ENCODE assay signal across 19 cellular contexts in the genomic region with DNA sequence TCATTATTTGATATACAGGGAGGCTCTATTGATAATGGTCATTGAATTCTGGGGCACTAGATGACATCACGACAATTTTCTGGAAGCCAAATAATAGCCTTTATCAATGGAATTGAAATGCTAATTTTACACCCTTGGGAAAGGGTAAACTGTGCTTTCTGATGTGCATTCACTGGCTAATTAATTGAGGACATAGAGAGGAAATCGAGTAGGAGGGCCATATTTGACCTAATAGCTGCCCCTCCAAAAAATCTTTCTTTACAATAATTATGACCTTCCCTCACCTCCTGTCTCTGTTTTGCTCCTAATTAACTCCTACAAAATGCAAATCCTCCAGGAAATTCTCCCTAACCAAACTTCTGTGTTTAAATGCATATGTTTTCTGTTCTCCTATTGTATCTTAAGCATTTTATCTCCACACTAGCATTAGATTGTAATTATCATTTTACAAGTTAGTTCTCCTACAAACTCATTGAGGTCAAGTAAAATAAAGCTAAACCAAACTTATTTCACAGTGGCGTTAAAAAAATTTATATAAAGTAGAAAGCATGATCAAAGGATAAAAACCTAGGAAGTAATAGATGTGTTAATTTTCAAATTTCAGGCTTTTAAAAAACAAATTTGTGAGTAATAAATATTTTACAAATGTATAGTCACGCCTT.
A peak's percentile ranks its signal among the peaks of the same experiment; 100 is the strongest.
DNase-seq lines count a peak whose midpoint lies in the region; ATAC-seq and TF ChIP-seq lines count a peak whose summit lies in the region.
"Had no signal": no experiment of that assay in that cellular context is flagged by ENCODE, and none has a peak within 500 bp of the region (broad histone marks: within the 10 kb centered on the region; RNA-seq: fewer than 3 reads in every experiment).

No MANE protein-coding gene starts in this region.

- TF ChIP-seq CTCF in GM23338 (conservative IDR thresholded peaks at IDR 0.05; ENCODE audit: low read depth in 2 of 2) (no peak), WTC11 (IDR thresholded peaks at IDR 0.05) (no peak), neural progenitor cell (IDR thresholded peaks at IDR 0.05) (no peak)

- H3K27me3 ChIP-seq in GM23338 (ENCODE audit: insufficient read depth), result no peaks in the 10 kb centered on the region
- no peaks in the 10 kb centered on the region for H3K27me3 ChIP-seq in iPS DF 6.9 (ENCODE audit: control insufficient read depth, insufficient read depth, low read length)
- H3K27me3 ChIP-seq in neural progenitor cell, result no peaks in the 10 kb centered on the region

- H4K20me1 ChIP-seq in GM23338 (replicated peaks; ENCODE audit: insufficient read depth) (no peaks in the 10 kb centered on the region), neural progenitor cell (ENCODE audit: low read depth) (no peaks in the 10 kb centered on the region)

- H3K9me3 ChIP-seq in iPS DF 6.9 (ENCODE audit: control insufficient read depth, insufficient read depth, low read length) (no peaks in the 10 kb centered on the region), neural progenitor cell (ENCODE audit: low read depth) (no peaks in the 10 kb centered on the region)
- H3K9me3 ChIP-seq: A549 had no signal

- no peak overlapping the region for H3K27ac ChIP-seq in GM23338 (ENCODE audit: low read depth)
- no peak overlapping the region for H3K27ac ChIP-seq in iPS DF 6.9 (ENCODE audit: low read length)
- H3K27ac ChIP-seq in neural progenitor cell, result no peak overlapping the region
- H3K27ac ChIP-seq: A549 had no signal

- H3K4me3 ChIP-seq in GM23338, result no peak overlapping the region
- H3K4me3 ChIP-seq in iPS DF 6.9 (ENCODE audit: low read length), result no peak overlapping the region
- no peak overlapping the region for H3K4me3 ChIP-seq in neural progenitor cell
- H3K4me3 ChIP-seq: A549 had no signal

- CTCF ChIA-PET in WTC11 (lab: Charles Lee), result no interaction called here

- H3F3A ChIP-seq in GM23338 (replicated peaks; ENCODE audit: low read depth) (no peaks in the 10 kb centered on the region), neural progenitor cell (ENCODE audit: low read depth) (no peaks in the 10 kb centered on the region)

- H3K4me1 ChIP-seq in GM23338 (ENCODE audit: insufficient read depth), result peaks cover 27% of the 10 kb centered on the region
- no peaks in the 10 kb centered on the region for H3K4me1 ChIP-seq in iPS DF 6.9 (ENCODE audit: control insufficient read depth, insufficient read depth, low read length)
- peaks cover 9% of the 10 kb centered on the region for H3K4me1 ChIP-seq in neural progenitor cell
- H3K4me1 ChIP-seq: A549 had no signal

- H3K79me2 ChIP-seq in GM23338 (replicated peaks; ENCODE audit: insufficient read depth) (no peaks in the 10 kb centered on the region), neural progenitor cell (ENCODE audit: low read depth) (no peaks in the 10 kb centered on the region)

- H3K36me3 ChIP-seq in GM23338 (ENCODE audit: insufficient read depth) (no peaks in the 10 kb centered on the region), iPS DF 6.9 (ENCODE audit: control insufficient read depth, insufficient read depth, low read length) (no peaks in the 10 kb centered on the region), neural progenitor cell (no peaks in the 10 kb centered on the region)

- peaks cover 2% of the 10 kb centered on the region; the same call in 1 of the 3 replicates for H3K9me3 Mint-ChIP-seq in GM23338
- H3K9me3 Mint-ChIP-seq in WTC11, result 0 out of 2 replicates have a peak, but pooled peaks cover 7% of the 10 kb centered on the region
- no peaks in the 10 kb centered on the region for H3K9me3 Mint-ChIP-seq in neural progenitor cell
- H3K9me3 Mint-ChIP-seq: H9 had no signal

- POLR2A ChIA-PET in WTC11 (lab: Charles Lee), result no interaction called here

- H3K36me3 Mint-ChIP-seq in GM23338 (ENCODE audit: low read depth) (no peaks in the 10 kb centered on the region), WTC11 (0 out of 2 replicates have a peak, but pooled peaks cover 2% of the 10 kb centered on the region), neural progenitor cell (no peaks in the 10 kb centered on the region)
- H3K36me3 Mint-ChIP-seq: CD4-positive, alpha-beta memory T cell had no signal

- H3K4me1 Mint-ChIP-seq in GM23338 (peaks cover 18% of the 10 kb centered on the region), WTC11 (peaks cover 23% of the 10 kb centered on the region), neural progenitor cell (no peaks in the 10 kb centered on the region)
- H3K4me1 Mint-ChIP-seq: CD4-positive, alpha-beta memory T cell had no signal

- peak; percentile 53 for DNase-seq in GM23338 (ENCODE audit: low spot score)
- no peak for DNase-seq in WTC11 (ENCODE audit: low spot score)
- DNase-seq in iPS DF 6.9 (ENCODE audit: low read depth, low spot score), result peak; percentile 33
- no peak for DNase-seq in neural progenitor cell (ENCODE audit: low spot score)
- DNase-seq in kidney tubule cell (ENCODE audit: low spot score), result no peak
- DNase-seq: 8988T; C1 segment of cervical spinal cord; Calu3; CD4-positive, alpha-beta memory T cell; COR-L47; DMS53; DMS79 treated with DMSO at 0.1 percent for 48 hours; GF-D8; GOT3; H9 had no signal

- no peak overlapping the region for H3K4me2 ChIP-seq in GM23338
- no peak overlapping the region for H3K4me2 ChIP-seq in neural progenitor cell
- H3K4me2 ChIP-seq: A549 had no signal

- no peak overlapping the region for H2AFZ ChIP-seq in GM23338
- H2AFZ ChIP-seq in neural progenitor cell (replicated peaks), result peak overlapping the region; percentile 50

- H3K27ac Mint-ChIP-seq in GM23338 (no peak overlapping the region), WTC11 (no peak overlapping the region), neural progenitor cell (no peak overlapping the region)
- H3K27ac Mint-ChIP-seq: CD4-positive, alpha-beta memory T cell; H9 had no signal

- ATAC-seq in GM23338 (peak; percentile 71), WTC11 (peak; percentile 73), HG02571 (IDR thresholded peaks at IDR 0.05; ENCODE audit: unreplicated experiment) (no peak), HG03439 (IDR thresholded peaks at IDR 0.05; ENCODE audit: unreplicated experiment) (no peak)
- ATAC-seq: A549, HCT116 had no signal

- no peaks in the 10 kb centered on the region for H3K9me2 ChIP-seq in GM23338 (ENCODE audit: insufficient read depth)

- H3K27me3 Mint-ChIP-seq in GM23338 (ENCODE audit: insufficient read depth, low read depth, poor library complexity) (peaks cover under 1% of the 10 kb centered on the region), WTC11 (ENCODE audit: low read depth) (no peaks in the 10 kb centered on the region), neural progenitor cell (ENCODE audit: insufficient read depth, low read depth) (no peaks in the 10 kb centered on the region)
- H3K27me3 Mint-ChIP-seq: CD4-positive, alpha-beta memory T cell had no signal

- WGBS in iPS DF 6.9 (ENCODE audit: insufficient coverage, insufficient read length), result no CpG with 5 or more reads among the region's 4 CpGs

- H3K4me3 Mint-ChIP-seq in GM23338, result no peak overlapping the region
- H3K4me3 Mint-ChIP-seq in WTC11, result no peak overlapping the region
- H3K4me3 Mint-ChIP-seq in neural progenitor cell, result no peak overlapping the region
- H3K4me3 Mint-ChIP-seq: CD4-positive, alpha-beta memory T cell; H9 had no signal

- no peak overlapping the region for H3K9ac ChIP-seq in neural progenitor cell

TF ChIP-seq in GM23338, 12 proteins besides CTCF, POLR2A, EP300 and RAD21 (continues in another document):
- TF ChIP-seq ZNF114 (CRISPR knock-in tag; IDR thresholded peaks at IDR 0.05), result no peak
- peak; percentile 64; the same call in 1 of the 2 replicates for TF ChIP-seq NANOG (IDR thresholded peaks at IDR 0.05; ENCODE audit: borderline replicate concordance)
- TF ChIP-seq CREB1 (CRISPR knock-in tag; IDR thresholded peaks at IDR 0.05; ENCODE audit: low read depth), result 0 out of 2 replicates have a peak, but pooled peaks have one; percentile 32
- TF ChIP-seq JUNB (IDR thresholded peaks at IDR 0.05; ENCODE audit: unreplicated experiment), result no peak

TF ChIP-seq in WTC11, 78 proteins besides CTCF, POLR2A, EP300 and RAD21 (continues in another document):
- TF ChIP-seq ZNF416 (CRISPR knock-in tag; IDR thresholded peaks at IDR 0.05) (no peak), ETV6 (CRISPR knock-in tag; IDR thresholded peaks at IDR 0.05) (no peak), ZNF671 (CRISPR knock-in tag; IDR thresholded peaks at IDR 0.05) (no peak), MYBL2 (CRISPR knock-in tag; IDR thresholded peaks at IDR 0.05) (no peak), GTF2I (CRISPR knock-in tag; conservative IDR thresholded peaks at IDR 0.05) (no peak), ZNF317 (CRISPR knock-in tag; IDR thresholded peaks at IDR 0.05; ENCODE audit: borderline replicate concordance, low read depth) (no peak), TP53 (CRISPR knock-in tag; IDR thresholded peaks at IDR 0.05) (no peak), ZNF423 (CRISPR knock-in tag; IDR thresholded peaks at IDR 0.05) (no peak)
- TF ChIP-seq, protein P1, sequence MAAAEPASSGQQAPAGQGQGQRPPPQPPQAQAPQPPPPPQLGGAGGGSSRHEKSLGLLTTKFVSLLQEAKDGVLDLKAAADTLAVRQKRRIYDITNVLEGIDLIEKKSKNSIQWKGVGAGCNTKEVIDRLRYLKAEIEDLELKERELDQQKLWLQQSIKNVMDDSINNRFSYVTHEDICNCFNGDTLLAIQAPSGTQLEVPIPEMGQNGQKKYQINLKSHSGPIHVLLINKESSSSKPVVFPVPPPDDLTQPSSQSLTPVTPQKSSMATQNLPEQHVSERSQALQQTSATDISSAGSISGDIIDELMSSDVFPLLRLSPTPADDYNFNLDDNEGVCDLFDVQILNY (CRISPR knock-in tag; IDR thresholded peaks at IDR 0.05), result no peak
- TF ChIP-seq, protein P2, sequence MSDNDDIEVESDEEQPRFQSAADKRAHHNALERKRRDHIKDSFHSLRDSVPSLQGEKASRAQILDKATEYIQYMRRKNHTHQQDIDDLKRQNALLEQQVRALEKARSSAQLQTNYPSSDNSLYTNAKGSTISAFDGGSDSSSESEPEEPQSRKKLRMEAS (CRISPR knock-in tag; IDR thresholded peaks at IDR 0.05), result no peak
- TF ChIP-seq, protein P3, sequence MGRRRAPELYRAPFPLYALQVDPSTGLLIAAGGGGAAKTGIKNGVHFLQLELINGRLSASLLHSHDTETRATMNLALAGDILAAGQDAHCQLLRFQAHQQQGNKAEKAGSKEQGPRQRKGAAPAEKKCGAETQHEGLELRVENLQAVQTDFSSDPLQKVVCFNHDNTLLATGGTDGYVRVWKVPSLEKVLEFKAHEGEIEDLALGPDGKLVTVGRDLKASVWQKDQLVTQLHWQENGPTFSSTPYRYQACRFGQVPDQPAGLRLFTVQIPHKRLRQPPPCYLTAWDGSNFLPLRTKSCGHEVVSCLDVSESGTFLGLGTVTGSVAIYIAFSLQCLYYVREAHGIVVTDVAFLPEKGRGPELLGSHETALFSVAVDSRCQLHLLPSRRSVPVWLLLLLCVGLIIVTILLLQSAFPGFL (CRISPR knock-in tag; IDR thresholded peaks at IDR 0.05; ENCODE audit: borderline replicate concordance), result no peak
- TF ChIP-seq, protein P4, sequence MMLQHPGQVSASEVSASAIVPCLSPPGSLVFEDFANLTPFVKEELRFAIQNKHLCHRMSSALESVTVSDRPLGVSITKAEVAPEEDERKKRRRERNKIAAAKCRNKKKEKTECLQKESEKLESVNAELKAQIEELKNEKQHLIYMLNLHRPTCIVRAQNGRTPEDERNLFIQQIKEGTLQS (CRISPR knock-in tag; conservative IDR thresholded peaks at IDR 0.05), result no peak

Comparison
In these comparisons a context has a peak if more than half of its experiments do, and no peak if none do; other contexts are left out.
1. ATAC-seq: peak in GM23338 (single experiment) and WTC11 (single experiment); none in HG02571 (single experiment) and HG03439 (single experiment).
2. DNase-seq: peak in GM23338 (single experiment) and iPS DF 6.9 (single experiment); none in WTC11 (single experiment), neural progenitor cell (single experiment) and kidney tubule cell (single experiment).